ENCODE assay signal across 19 cellular contexts in the genomic region with DNA sequence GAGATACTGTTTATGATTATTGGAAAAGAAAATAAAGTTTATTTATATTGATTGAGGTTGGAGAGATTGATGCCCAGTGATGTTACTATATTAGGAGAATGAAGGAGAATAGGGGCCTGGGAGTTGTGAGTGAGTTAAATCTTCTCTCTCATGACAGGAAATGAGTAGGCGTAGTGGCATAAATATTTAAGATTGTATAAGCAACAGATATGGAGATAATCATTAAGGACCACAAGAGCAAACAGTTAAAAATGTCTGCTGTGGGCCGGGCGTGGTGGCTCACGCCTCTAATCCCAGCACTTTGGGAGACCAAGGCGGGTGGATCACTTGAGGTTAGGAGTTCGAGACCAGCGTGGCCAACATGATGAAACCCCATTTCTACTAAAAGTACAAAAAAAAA.
"Had no signal": no experiment of that assay in that cellular context is flagged by ENCODE, and none has a peak within 500 bp of the region (broad histone marks: within the 10 kb centered on the region; RNA-seq: fewer than 3 reads in every experiment).

No MANE protein-coding gene starts in this region.

- FAIRE-seq: astrocyte, kidney had no signal

- H3K9me3 Mint-ChIP-seq: activated naive CD4-positive, alpha-beta T cell treated with anti-CD3 and anti-CD28 coated beads, Interleukin-2, amount 10 ng/mL, durations not matched to agents 7 days and 5 days; naive thymus-derived CD4-positive, alpha-beta T cell; stimulated activated memory B cell treated with anti-CD40 and anti-IgM and Interleukin-4, amounts not matched to agents 10 μg/mL and 1 μg/mL and 100 μg/mL, for 72 hours; T-cell had no signal

- DNase-seq: activated CD4-positive, alpha-beta T cell treated with anti-CD3 and anti-CD28 coated beads for 1 hour; activated CD4-positive, alpha-beta T cell treated with anti-CD3 and anti-CD28 coated beads, Interleukin-2, amount 50 U/mL, for 48 hours; activated naive CD4-positive, alpha-beta T cell treated with anti-CD3 and anti-CD28 coated beads, Interleukin-2, amount 10 ng/mL, durations not matched to agents 7 days and 5 days; colonic mucosa; effector CD4-positive, alpha-beta T cell; kidney; left ventricle myocardium inferior; mucosa of descending colon; naive thymus-derived CD4-positive, alpha-beta T cell; stimulated activated CD4-positive, alpha-beta T cell treated with anti-CD3 and anti-CD28 coated beads, Interleukin-2, amount 100 ng/mL, for 48 hours; T-cell; T-helper 9 cell; tibial artery; uterus had no signal

- H3K36me3 ChIP-seq: cardiac muscle cell, colonic mucosa, uterus had no signal

- H3K27ac ChIP-seq: cardiac muscle cell, colonic mucosa, left ventricle myocardium inferior, neutrophil, right atrium auricular region, tibial artery, uterus had no signal

- H3K27me3 Mint-ChIP-seq: activated naive CD4-positive, alpha-beta T cell treated with anti-CD3 and anti-CD28 coated beads, Interleukin-2, amount 10 ng/mL, durations not matched to agents 7 days and 5 days; naive thymus-derived CD4-positive, alpha-beta T cell; stimulated activated memory B cell treated with anti-CD40 and anti-IgM and Interleukin-4, amounts not matched to agents 10 μg/mL and 1 μg/mL and 100 μg/mL, for 72 hours; T-cell had no signal

- H3K4me1 ChIP-seq: colonic mucosa, left ventricle myocardium inferior, right atrium auricular region, tibial artery, uterus had no signal

- H3K27me3 ChIP-seq: cardiac muscle cell, colonic mucosa, neutrophil, right atrium auricular region, tibial artery, uterus had no signal

- H3K4me1 Mint-ChIP-seq: activated naive CD4-positive, alpha-beta T cell treated with anti-CD3 and anti-CD28 coated beads, Interleukin-2, amount 10 ng/mL, durations not matched to agents 7 days and 5 days; stimulated activated memory B cell treated with anti-CD40 and anti-IgM and Interleukin-4, amounts not matched to agents 10 μg/mL and 1 μg/mL and 100 μg/mL, for 72 hours; T-cell had no signal

- ATAC-seq: mucosa of descending colon; naive thymus-derived CD4-positive, alpha-beta T cell; stimulated activated memory B cell treated with anti-CD40 and anti-IgM and Interleukin-4, amounts not matched to agents 10 μg/mL and 1 μg/mL and 100 μg/mL, for 72 hours; T-cell had no signal

- H3K27ac Mint-ChIP-seq: activated naive CD4-positive, alpha-beta T cell treated with anti-CD3 and anti-CD28 coated beads, Interleukin-2, amount 10 ng/mL, durations not matched to agents 7 days and 5 days; naive thymus-derived CD4-positive, alpha-beta T cell; stimulated activated memory B cell treated with anti-CD40 and anti-IgM and Interleukin-4, amounts not matched to agents 10 μg/mL and 1 μg/mL and 100 μg/mL, for 72 hours; T-cell had no signal

- H3K4me3 Mint-ChIP-seq: activated naive CD4-positive, alpha-beta T cell treated with anti-CD3 and anti-CD28 coated beads, Interleukin-2, amount 10 ng/mL, durations not matched to agents 7 days and 5 days; naive thymus-derived CD4-positive, alpha-beta T cell; stimulated activated memory B cell treated with anti-CD40 and anti-IgM and Interleukin-4, amounts not matched to agents 10 μg/mL and 1 μg/mL and 100 μg/mL, for 72 hours; T-cell had no signal

- H3K9me3 ChIP-seq: colonic mucosa, left ventricle myocardium inferior, mucosa of descending colon, neutrophil, right atrium auricular region, tibial artery, uterus had no signal

- H3K4me3 ChIP-seq: cardiac muscle cell, colonic mucosa, left ventricle myocardium inferior, mucosa of descending colon, right atrium auricular region, tibial artery, uterus had no signal
